In the genomic region with DNA sequence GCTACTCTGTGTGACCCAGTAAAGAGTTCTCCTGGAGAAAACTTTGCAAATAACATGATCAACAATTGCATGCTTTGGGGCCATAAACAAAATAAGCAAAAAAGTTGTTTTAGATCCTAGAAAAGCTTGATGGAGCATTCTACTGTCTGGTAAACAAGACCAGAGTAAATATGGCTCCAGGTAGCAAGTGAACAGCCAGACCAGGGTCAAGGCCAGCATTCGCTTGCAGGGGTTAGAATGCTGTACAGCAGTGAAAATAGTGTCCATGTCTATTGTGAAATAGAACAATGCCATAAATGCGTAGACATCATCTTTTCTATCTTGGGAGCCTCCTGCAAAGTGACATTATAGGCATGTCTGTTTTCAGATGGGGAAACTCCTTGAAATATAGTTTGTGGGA, we compare ENCODE assay signal across 1 cellular context.
TF ChIP-seq lines count a peak whose summit lies in the region.

No MANE protein-coding gene starts in this region.

TF ChIP-seq in HepG2, 621 proteins besides CTCF, POLR2A, EP300 and RAD21 (continued from another document and continues in another):
- TF ChIP-seq ZNF564 (CRISPR knock-in tag; IDR thresholded peaks at IDR 0.05) (no peak), FOXM1 (CRISPR knock-in tag; IDR thresholded peaks at IDR 0.05) (no peak), MBD4 (IDR thresholded peaks at IDR 0.05; ENCODE audit: borderline replicate concordance, low read length) (no peak), ZNF207 (IDR thresholded peaks at IDR 0.05; ENCODE audit: borderline replicate concordance) (no peak), KMT2A (CRISPR knock-in tag; IDR thresholded peaks at IDR 0.05) (no peak), ARNTL (CRISPR knock-in tag; IDR thresholded peaks at IDR 0.05) (no peak), ETV6 (CRISPR knock-in tag; conservative IDR thresholded peaks at IDR 0.05) (no peak), NR2F1 (CRISPR knock-in tag; IDR thresholded peaks at IDR 0.05) (peak; percentile 73 to 85), SYNCRIP (IDR thresholded peaks at IDR 0.05; ENCODE audit: insufficient read depth, low read depth, low read length) (no peak), ZNF44 (CRISPR knock-in tag; IDR thresholded peaks at IDR 0.05) (no peak), ZNF883 (CRISPR knock-in tag; IDR thresholded peaks at IDR 0.05; ENCODE audit: not compliant biosample characterization) (no peak), ZNF616 (CRISPR knock-in tag; IDR thresholded peaks at IDR 0.05; ENCODE audit: low read depth) (no peak), ZSCAN25 (CRISPR knock-in tag; IDR thresholded peaks at IDR 0.05) (no peak), ZNF30 (CRISPR knock-in tag; IDR thresholded peaks at IDR 0.05) (no peak), ARHGAP35 (CRISPR knock-in tag; IDR thresholded peaks at IDR 0.05; ENCODE audit: borderline replicate concordance) (no peak), JUND (CRISPR knock-in tag; IDR thresholded peaks at IDR 0.05) (no peak), HNRNPK (IDR thresholded peaks at IDR 0.05; ENCODE audit: low read depth, low read length, poor library complexity, severe bottlenecking) (no peak), JDP2 (CRISPR knock-in tag; IDR thresholded peaks at IDR 0.05; ENCODE audit: borderline replicate concordance) (no peak), RFX3 (CRISPR knock-in tag; IDR thresholded peaks at IDR 0.05) (no peak), ZNF12 (CRISPR knock-in tag; IDR thresholded peaks at IDR 0.05) (no peak), ZBTB7A (CRISPR knock-in tag; IDR thresholded peaks at IDR 0.05) (no peak), ARNT2 (CRISPR knock-in tag; IDR thresholded peaks at IDR 0.05; ENCODE audit: low read depth) (no peak)
- TF ChIP-seq, protein P1, sequence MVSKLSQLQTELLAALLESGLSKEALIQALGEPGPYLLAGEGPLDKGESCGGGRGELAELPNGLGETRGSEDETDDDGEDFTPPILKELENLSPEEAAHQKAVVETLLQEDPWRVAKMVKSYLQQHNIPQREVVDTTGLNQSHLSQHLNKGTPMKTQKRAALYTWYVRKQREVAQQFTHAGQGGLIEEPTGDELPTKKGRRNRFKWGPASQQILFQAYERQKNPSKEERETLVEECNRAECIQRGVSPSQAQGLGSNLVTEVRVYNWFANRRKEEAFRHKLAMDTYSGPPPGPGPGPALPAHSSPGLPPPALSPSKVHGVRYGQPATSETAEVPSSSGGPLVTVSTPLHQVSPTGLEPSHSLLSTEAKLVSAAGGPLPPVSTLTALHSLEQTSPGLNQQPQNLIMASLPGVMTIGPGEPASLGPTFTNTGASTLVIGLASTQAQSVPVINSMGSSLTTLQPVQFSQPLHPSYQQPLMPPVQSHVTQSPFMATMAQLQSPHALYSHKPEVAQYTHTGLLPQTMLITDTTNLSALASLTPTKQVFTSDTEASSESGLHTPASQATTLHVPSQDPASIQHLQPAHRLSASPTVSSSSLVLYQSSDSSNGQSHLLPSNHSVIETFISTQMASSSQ (IDR thresholded peaks at IDR 0.05; ENCODE audit: low read depth): no peak
- TF ChIP-seq, protein P1 (CRISPR knock-in tag; IDR thresholded peaks at IDR 0.05; ENCODE audit: borderline replicate concordance): no peak
- TF ChIP-seq, protein P2, sequence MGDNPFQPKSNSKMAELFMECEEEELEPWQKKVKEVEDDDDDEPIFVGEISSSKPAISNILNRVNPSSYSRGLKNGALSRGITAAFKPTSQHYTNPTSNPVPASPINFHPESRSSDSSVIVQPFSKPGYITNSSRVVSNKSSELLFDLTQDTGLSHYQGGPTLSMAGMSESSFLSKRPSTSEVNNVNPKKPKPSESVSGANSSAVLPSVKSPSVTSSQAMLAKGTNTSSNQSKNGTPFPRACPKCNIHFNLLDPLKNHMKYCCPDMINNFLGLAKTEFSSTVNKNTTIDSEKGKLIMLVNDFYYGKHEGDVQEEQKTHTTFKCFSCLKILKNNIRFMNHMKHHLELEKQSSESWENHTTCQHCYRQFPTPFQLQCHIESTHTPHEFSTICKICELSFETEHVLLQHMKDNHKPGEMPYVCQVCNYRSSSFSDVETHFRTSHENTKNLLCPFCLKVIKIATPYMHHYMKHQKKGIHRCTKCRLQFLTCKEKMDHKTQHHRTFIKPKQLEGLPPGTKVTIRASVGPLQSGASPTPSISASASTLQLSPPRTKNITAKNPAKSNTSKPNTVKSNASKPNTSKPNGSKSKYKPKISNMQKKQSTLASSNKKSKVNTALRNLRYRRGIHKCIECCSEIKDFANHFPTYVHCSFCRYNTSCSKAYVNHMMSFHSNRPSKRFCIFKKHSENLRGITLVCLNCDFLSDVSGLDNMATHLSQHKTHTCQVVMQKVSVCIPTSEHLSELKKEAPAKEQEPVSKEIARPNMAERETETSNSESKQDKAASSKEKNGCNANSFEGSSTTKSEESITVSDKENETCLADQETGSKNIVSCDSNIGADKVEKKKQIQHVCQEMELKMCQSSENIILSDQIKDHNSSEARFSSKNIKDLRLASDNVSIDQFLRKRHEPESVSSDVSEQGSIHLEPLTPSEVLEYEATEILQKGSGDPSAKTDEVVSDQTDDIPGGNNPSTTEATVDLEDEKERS (CRISPR knock-in tag; IDR thresholded peaks at IDR 0.05): no peak
- TF ChIP-seq, protein P3, sequence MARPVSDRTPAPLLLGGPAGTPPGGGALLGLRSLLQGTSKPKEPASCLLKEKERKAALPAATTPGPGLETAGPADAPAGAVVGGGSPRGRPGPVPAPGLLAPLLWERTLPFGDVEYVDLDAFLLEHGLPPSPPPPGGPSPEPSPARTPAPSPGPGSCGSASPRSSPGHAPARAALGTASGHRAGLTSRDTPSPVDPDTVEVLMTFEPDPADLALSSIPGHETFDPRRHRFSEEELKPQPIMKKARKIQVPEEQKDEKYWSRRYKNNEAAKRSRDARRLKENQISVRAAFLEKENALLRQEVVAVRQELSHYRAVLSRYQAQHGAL (CRISPR knock-in tag; IDR thresholded peaks at IDR 0.05; ENCODE audit: not compliant biosample characterization): no peak
- TF ChIP-seq, protein P4, sequence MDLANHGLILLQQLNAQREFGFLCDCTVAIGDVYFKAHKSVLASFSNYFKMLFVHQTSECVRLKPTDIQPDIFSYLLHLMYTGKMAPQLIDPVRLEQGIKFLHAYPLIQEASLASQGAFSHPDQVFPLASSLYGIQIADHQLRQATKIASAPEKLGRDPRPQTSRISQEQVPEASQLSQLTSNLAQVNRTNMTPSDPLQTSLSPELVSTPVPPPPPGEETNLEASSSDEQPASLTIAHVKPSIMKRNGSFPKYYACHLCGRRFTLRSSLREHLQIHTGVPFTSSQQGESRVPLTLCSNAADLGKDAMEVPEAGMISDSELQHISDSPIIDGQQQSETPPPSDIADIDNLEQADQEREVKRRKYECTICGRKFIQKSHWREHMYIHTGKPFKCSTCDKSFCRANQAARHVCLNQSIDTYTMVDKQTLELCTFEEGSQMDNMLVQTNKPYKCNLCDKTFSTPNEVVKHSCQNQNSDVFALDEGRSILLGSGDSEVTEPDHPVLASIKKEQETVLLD (CRISPR knock-in tag; IDR thresholded peaks at IDR 0.05; ENCODE audit: low read depth): no peak
- TF ChIP-seq, protein P5, sequence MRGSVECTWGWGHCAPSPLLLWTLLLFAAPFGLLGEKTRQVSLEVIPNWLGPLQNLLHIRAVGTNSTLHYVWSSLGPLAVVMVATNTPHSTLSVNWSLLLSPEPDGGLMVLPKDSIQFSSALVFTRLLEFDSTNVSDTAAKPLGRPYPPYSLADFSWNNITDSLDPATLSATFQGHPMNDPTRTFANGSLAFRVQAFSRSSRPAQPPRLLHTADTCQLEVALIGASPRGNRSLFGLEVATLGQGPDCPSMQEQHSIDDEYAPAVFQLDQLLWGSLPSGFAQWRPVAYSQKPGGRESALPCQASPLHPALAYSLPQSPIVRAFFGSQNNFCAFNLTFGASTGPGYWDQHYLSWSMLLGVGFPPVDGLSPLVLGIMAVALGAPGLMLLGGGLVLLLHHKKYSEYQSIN (CRISPR knock-in tag; IDR thresholded peaks at IDR 0.05; ENCODE audit: borderline replicate concordance): no peak
- TF ChIP-seq, protein P6, sequence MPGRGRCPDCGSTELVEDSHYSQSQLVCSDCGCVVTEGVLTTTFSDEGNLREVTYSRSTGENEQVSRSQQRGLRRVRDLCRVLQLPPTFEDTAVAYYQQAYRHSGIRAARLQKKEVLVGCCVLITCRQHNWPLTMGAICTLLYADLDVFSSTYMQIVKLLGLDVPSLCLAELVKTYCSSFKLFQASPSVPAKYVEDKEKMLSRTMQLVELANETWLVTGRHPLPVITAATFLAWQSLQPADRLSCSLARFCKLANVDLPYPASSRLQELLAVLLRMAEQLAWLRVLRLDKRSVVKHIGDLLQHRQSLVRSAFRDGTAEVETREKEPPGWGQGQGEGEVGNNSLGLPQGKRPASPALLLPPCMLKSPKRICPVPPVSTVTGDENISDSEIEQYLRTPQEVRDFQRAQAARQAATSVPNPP (CRISPR knock-in tag; IDR thresholded peaks at IDR 0.05): no peak
- TF ChIP-seq, protein P7, sequence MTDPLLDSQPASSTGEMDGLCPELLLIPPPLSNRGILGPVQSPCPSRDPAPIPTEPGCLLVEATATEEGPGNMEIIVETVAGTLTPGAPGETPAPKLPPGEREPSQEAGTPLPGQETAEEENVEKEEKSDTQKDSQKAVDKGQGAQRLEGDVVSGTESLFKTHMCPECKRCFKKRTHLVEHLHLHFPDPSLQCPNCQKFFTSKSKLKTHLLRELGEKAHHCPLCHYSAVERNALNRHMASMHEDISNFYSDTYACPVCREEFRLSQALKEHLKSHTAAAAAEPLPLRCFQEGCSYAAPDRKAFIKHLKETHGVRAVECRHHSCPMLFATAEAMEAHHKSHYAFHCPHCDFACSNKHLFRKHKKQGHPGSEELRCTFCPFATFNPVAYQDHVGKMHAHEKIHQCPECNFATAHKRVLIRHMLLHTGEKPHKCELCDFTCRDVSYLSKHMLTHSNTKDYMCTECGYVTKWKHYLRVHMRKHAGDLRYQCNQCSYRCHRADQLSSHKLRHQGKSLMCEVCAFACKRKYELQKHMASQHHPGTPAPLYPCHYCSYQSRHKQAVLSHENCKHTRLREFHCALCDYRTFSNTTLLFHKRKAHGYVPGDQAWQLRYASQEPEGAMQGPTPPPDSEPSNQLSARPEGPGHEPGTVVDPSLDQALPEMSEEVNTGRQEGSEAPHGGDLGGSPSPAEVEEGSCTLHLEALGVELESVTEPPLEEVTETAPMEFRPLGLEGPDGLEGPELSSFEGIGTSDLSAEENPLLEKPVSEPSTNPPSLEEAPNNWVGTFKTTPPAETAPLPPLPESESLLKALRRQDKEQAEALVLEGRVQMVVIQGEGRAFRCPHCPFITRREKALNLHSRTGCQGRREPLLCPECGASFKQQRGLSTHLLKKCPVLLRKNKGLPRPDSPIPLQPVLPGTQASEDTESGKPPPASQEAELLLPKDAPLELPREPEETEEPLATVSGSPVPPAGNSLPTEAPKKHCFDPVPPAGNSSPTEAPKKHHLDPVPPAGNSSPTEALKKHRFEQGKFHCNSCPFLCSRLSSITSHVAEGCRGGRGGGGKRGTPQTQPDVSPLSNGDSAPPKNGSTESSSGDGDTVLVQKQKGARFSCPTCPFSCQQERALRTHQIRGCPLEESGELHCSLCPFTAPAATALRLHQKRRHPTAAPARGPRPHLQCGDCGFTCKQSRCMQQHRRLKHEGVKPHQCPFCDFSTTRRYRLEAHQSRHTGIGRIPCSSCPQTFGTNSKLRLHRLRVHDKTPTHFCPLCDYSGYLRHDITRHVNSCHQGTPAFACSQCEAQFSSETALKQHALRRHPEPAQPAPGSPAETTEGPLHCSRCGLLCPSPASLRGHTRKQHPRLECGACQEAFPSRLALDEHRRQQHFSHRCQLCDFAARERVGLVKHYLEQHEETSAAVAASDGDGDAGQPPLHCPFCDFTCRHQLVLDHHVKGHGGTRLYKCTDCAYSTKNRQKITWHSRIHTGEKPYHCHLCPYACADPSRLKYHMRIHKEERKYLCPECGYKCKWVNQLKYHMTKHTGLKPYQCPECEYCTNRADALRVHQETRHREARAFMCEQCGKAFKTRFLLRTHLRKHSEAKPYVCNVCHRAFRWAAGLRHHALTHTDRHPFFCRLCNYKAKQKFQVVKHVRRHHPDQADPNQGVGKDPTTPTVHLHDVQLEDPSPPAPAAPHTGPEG (CRISPR knock-in tag; IDR thresholded peaks at IDR 0.05): no peak
- TF ChIP-seq, protein P8, sequence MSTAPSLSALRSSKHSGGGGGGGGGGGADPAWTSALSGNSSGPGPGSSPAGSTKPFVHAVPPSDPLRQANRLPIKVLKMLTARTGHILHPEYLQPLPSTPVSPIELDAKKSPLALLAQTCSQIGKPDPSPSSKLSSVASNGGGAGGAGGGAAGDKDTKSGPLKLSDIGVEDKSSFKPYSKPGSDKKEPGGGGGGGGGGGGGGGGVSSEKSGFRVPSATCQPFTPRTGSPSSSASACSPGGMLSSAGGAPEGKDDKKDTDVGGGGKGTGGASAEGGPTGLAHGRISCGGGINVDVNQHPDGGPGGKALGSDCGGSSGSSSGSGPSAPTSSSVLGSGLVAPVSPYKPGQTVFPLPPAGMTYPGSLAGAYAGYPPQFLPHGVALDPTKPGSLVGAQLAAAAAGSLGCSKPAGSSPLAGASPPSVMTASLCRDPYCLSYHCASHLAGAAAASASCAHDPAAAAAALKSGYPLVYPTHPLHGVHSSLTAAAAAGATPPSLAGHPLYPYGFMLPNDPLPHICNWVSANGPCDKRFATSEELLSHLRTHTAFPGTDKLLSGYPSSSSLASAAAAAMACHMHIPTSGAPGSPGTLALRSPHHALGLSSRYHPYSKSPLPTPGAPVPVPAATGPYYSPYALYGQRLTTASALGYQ (CRISPR knock-in tag; IDR thresholded peaks at IDR 0.05): no peak
- TF ChIP-seq, protein P9, sequence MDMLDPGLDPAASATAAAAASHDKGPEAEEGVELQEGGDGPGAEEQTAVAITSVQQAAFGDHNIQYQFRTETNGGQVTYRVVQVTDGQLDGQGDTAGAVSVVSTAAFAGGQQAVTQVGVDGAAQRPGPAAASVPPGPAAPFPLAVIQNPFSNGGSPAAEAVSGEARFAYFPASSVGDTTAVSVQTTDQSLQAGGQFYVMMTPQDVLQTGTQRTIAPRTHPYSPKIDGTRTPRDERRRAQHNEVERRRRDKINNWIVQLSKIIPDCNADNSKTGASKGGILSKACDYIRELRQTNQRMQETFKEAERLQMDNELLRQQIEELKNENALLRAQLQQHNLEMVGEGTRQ (IDR thresholded peaks at IDR 0.05; ENCODE audit: low read depth, low read length): no peak
- TF ChIP-seq, protein P9 (CRISPR knock-in tag; IDR thresholded peaks at IDR 0.05; ENCODE audit: borderline replicate concordance): no peak
